9 cellular contexts compared by ENCODE assay signal in the genomic region with DNA sequence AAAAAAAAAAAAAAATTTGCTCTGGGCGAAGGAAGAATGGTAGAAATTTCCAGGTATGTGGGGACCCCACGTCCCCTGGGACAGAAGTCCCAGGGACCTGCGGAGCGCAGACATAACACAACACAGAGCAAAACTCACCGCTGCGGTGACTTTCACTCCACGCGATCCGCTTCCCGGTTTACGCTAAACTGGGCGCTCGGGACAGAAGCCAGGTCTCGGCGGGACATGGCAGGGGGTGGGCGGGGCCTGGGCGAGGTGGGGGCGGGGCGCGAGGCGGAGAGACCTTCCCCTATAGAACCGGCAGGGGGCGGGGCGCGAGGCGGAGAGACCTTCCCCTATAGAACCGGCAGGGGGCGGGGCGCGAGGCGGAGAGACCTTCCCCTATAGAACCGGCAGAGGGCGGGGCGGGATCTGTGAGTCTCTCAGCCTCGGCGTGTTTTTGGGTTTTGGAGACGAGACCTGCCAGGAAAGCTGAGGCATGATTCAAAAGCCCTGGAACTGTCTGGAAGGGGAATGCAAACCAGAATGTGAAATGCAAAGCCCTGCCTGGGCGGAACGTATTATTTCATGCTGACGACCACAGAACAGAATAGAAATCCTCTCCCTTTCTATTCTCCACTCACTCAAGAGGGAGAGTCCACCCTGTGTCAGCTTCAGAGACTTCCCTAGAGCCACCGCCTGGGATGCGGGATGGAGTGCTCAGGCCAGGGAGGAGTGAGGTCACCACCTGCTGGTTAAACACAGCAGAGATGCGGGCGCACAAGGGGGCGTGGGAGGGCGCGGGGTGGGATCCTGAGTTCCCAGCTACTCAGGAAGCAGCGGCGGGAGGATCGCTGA. TPM values are rescaled to one million over a fixed set of nuclear protein-coding genes. Genes with fewer than 3 reads are reported as not detected.
DNase-seq lines count a peak whose midpoint lies in the region; ATAC-seq and TF ChIP-seq lines count a peak whose summit lies in the region.
"Had no signal": no experiment of that assay in that cellular context is flagged by ENCODE, and none has a peak within 500 bp of the region (broad histone marks: within the 10 kb centered on the region; RNA-seq: fewer than 3 reads in every experiment).

No MANE protein-coding gene starts in this region.

- TF ChIP-seq CTCF in colonic mucosa (IDR thresholded peaks at IDR 0.05) (peak; percentile 68), left lung (IDR thresholded peaks at IDR 0.05) (peak; percentile 43 to 78)

- H3K27me3 ChIP-seq in colonic mucosa: no peaks in the 10 kb centered on the region
- no peaks in the 10 kb centered on the region for H3K27me3 ChIP-seq in left lung

- H3K27ac ChIP-seq in colonic mucosa (peak overlapping the region; percentile 49), left lung (peak overlapping the region; percentile 48 to 65)

- H3K9me3 ChIP-seq in colonic mucosa: no peaks in the 10 kb centered on the region
- H3K9me3 ChIP-seq in left lung: peaks cover 0 to 32% of the 10 kb centered on the region in 2 donors

- peak; percentile 93 for DNase-seq in DMS 273 (lab: John Stamatoyannopoulos, UW; ENCODE audit: unreplicated experiment)
- peak; percentile 40 for DNase-seq in NCI-H146 treated with DMSO at 0.1 percent for 48 hours (lab: John Stamatoyannopoulos, UW; ENCODE audit: unreplicated experiment)
- peak; percentile 73 for DNase-seq in activated CD4-positive, alpha-beta T cell treated with anti-CD3 and anti-CD28 coated beads, Interleukin-2, amount 50 U/mL, for 1 hour
- peak; percentile 91 for DNase-seq in colonic mucosa
- peak; percentile 82 to 89 for DNase-seq in left lung
- peak; percentile 7 to 69 (median 58) for DNase-seq in stimulated activated CD4-positive, alpha-beta T cell treated with anti-CD3 and anti-CD28 coated beads, Interleukin-1b, Interleukin-23, amount 100 ng/mL, for 24 hours (ENCODE audit: low read depth in 4 of 4, low spot score in 1 of 4)
- DNase-seq in NK-92 treated with Interleukin-12 subunit alpha and Interleukin-12 subunit beta, amount 100 ng/mL, for 24 hours (lab: John Stamatoyannopoulos, UW): no peak

- H3K4me1 ChIP-seq in colonic mucosa (no peaks in the 10 kb centered on the region), left lung (peaks cover 0 to 21% of the 10 kb centered on the region in 2 donors)

- H3K36me3 ChIP-seq in colonic mucosa: no peaks in the 10 kb centered on the region
- H3K36me3 ChIP-seq in left lung: peaks cover 0 to 3% of the 10 kb centered on the region in 2 donors

- peak; percentile 98 for ATAC-seq in left lung
- no peak for ATAC-seq in GM21576 (IDR thresholded peaks at IDR 0.05; ENCODE audit: unreplicated experiment)

- H3K9ac ChIP-seq in colonic mucosa (ENCODE audit: low read depth in 2 of 2, low read length in 2 of 2): peak overlapping the region; percentile 55 to 63

- intact Hi-C loops in colonic mucosa (cut with DNase I) (no loop called here), left lung (cut with DNase I) (no loop called here)

- H3K4me3 ChIP-seq in colonic mucosa (peak overlapping the region; percentile 51), left lung (peak overlapping the region; percentile 23 to 48)

RNA-seq across cellular contexts. Expression of a gene that starts 20.2 kb away (rescaled TPM):
- total RNA-seq in colonic mucosa (not detected), left lung (not detected)
- total RNA-seq: NCI-H460 had no signal

RNA-seq across cellular contexts. Expression of a gene that starts 30.9 kb away (rescaled TPM):
- total RNA-seq in colonic mucosa (10 to 100 TPM; 10.8 to 21.4 TPM), left lung (10 to 100 TPM; 10.9 to 12.2 TPM)

RNA-seq across cellular contexts. Expression of a gene that starts 51.0 kb away (rescaled TPM):
- not detected for total RNA-seq in colonic mucosa
- not detected for total RNA-seq in left lung
- total RNA-seq: NCI-H460 had no signal
